Comparison of ENCODE assay signal across 20 cellular contexts in the genomic region with DNA sequence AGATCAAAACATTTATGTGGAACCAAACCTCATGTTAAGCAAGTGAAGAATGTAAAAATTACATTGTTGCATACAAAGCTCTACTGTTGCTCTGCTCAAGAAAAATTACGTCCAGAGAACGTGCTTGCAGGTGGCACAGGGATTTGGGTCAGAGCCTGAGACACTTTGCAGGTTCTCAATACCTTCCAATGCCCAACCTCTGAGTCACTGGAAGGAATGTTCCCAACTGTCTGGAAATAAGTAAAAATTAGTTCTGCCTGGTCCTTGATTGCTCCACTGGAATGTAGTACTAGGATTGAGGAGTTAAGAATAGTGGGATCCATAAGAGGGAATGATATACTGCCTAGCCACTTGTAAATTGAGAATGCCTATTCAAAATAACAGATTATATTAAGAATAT. TPM values are rescaled to one million over a fixed set of nuclear protein-coding genes. Genes with fewer than 3 reads are reported as not detected.
"Had no signal": no experiment of that assay in that cellular context is flagged by ENCODE, and none has a peak within 500 bp of the region (broad histone marks: within the 10 kb centered on the region; RNA-seq: fewer than 3 reads in every experiment).

No MANE protein-coding gene starts in this region.

- H3K4me1 ChIP-seq: colonic mucosa, gastroesophageal sphincter, heart right ventricle, tibial artery, uterus had no signal

- H3K36me3 ChIP-seq: colonic mucosa, gastroesophageal sphincter, heart right ventricle, tibial artery, uterus had no signal

- ATAC-seq: esophagus mucosa, gastroesophageal sphincter, heart right ventricle, left cardiac atrium had no signal

- H3K27ac ChIP-seq: colonic mucosa, gastroesophageal sphincter, heart right ventricle, tibial artery, uterus had no signal

- H3K9me3 ChIP-seq: colonic mucosa, gastroesophageal sphincter, heart right ventricle, tibial artery, uterus had no signal

- H3K27me3 ChIP-seq: colonic mucosa, gastroesophageal sphincter, heart right ventricle, tibial artery, uterus had no signal

- H3K4me3 ChIP-seq: colonic mucosa, gastroesophageal sphincter, heart right ventricle, tibial artery, uterus had no signal

- DNase-seq: activated B cell treated with CpG ODN at 0.5 μM for 24 hours; activated CD4-positive, alpha-beta memory T cell treated with anti-CD3 and anti-CD28 coated beads for 36 hours; activated CD4-positive, alpha-beta T cell treated with anti-CD3 and anti-CD28 coated beads for 4 hours; activated T-cell treated with anti-CD3 and anti-CD28 coated beads for 4 hours; colonic mucosa; heart right ventricle; left cardiac atrium; nephron progenitor cell; nucleus accumbens; retina; stimulated activated CD4-positive, alpha-beta T cell treated with anti-CD3 and anti-CD28 coated beads, Interleukin-12 subunit alpha, Interleukin-12 subunit beta, amount 100 ng/mL, for 4 hours; stimulated activated CD4-positive, alpha-beta T cell treated with anti-CD3 and anti-CD28 coated beads, Interleukin-1b, Interleukin-23, amount 100 ng/mL, for 48 hours; stimulated activated CD8-positive, alpha-beta memory T cell treated with anti-CD3 and anti-CD28 coated beads, Interleukin-4, amount 100 ng/mL, for 48 hours; stimulated activated naive CD4-positive, alpha-beta T cell; substantia nigra; tibial artery; uterus had no signal

RNA-seq across cellular contexts. Expression of a gene that starts 2.8 kb away (rescaled TPM):
- total RNA-seq: activated B cell treated with CpG ODN at 0.5 μM for 24 hours, esophagus mucosa, gastroesophageal sphincter, left cardiac atrium, lower leg skin, uterus had no signal
- polyA plus RNA-seq: heart right ventricle had no signal
